Comparison of ENCODE assay signal across 5 cellular contexts in the genomic region with DNA sequence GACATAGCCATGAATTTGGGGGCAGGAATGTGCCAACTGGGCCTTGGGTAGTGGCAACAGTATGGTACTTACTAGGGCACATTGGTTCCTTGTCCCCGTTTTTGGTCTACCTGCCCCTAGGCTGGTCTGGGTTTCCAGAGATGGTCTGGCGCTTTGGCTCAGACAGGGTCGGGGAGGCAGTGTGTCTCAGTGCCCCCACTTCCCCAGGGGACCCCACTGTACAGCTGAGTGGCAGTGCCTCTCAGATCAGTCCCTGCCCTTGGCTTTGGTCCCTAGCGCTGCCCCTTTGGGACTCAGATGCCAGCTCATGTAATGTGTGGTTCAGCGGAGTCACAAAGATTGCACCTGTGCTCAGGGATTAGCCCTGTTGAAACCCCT. TPM values are rescaled to one million over a fixed set of nuclear protein-coding genes. Genes with fewer than 3 reads are reported as not detected.
DNase-seq lines count a peak whose midpoint lies in the region; FAIRE-seq and TF ChIP-seq lines count a peak whose summit lies in the region.

No MANE protein-coding gene starts in this region.

- H3K27ac ChIP-seq in astrocyte (ENCODE audit: low read depth, low read length) (peak overlapping the region; percentile 94), neural progenitor cell (no peak overlapping the region)

- peak overlapping the region; percentile 99 for H3K9ac ChIP-seq in Loucy (ENCODE audit: low read depth, low read length, poor library complexity, severe bottlenecking)
- peak overlapping the region; percentile 97 for H3K9ac ChIP-seq in astrocyte (ENCODE audit: low read length)
- H3K9ac ChIP-seq in neural progenitor cell: no peak overlapping the region

- H3K27ac Mint-ChIP-seq in astrocyte (ENCODE audit: unreplicated experiment) (peak overlapping the region; percentile 100), neural progenitor cell (no peak overlapping the region)

- H3K4me1 ChIP-seq in Loucy (ENCODE audit: insufficient read depth, low read length, poor library complexity, severe bottlenecking): peaks cover 30% of the 10 kb centered on the region
- H3K4me1 ChIP-seq in astrocyte (ENCODE audit: insufficient read depth, low read length): peaks cover 27% of the 10 kb centered on the region
- H3K4me1 ChIP-seq in neural progenitor cell: peaks cover 11% of the 10 kb centered on the region

- FAIRE-seq in astrocyte (lab: Jason Lieb, UNC): no peak

- H3K4me1 Mint-ChIP-seq in astrocyte (ENCODE audit: low read depth, unreplicated experiment) (peaks cover 41% of the 10 kb centered on the region), neural progenitor cell (peaks cover 19% of the 10 kb centered on the region)

- TF ChIP-seq CTCF in Loucy (conservative IDR thresholded peaks at IDR 0.05; ENCODE audit: low read length): no peak
- no peak for TF ChIP-seq CTCF in astrocyte (IDR thresholded peaks at IDR 0.05; ENCODE audit: insufficient read depth, low read depth, low read length)
- no peak for TF ChIP-seq CTCF in neural progenitor cell (IDR thresholded peaks at IDR 0.05)

- H2AFZ ChIP-seq in Loucy (ENCODE audit: low read length): no peak overlapping the region
- no peak overlapping the region for H2AFZ ChIP-seq in astrocyte (ENCODE audit: low read depth, low read length)
- no peak overlapping the region for H2AFZ ChIP-seq in neural progenitor cell (replicated peaks)

- H3K9me3 ChIP-seq in Loucy (ENCODE audit: insufficient read depth, low read depth, low read length) (no peaks in the 10 kb centered on the region), astrocyte (ENCODE audit: insufficient read depth, low read depth, low read length) (no peaks in the 10 kb centered on the region), neural progenitor cell (ENCODE audit: low read depth) (no peaks in the 10 kb centered on the region)

- H3K4me3 ChIP-seq in Loucy (ENCODE audit: low read length, poor library complexity, severe bottlenecking) (peak overlapping the region; percentile 98), astrocyte (ENCODE audit: insufficient read depth, low read depth, low read length) (peak overlapping the region; percentile 86), neural progenitor cell (no peak overlapping the region)

- H3K4me3 Mint-ChIP-seq in astrocyte (ENCODE audit: unreplicated experiment) (peak overlapping the region; percentile 99), neural progenitor cell (peak overlapping the region; percentile 68)

- no peaks in the 10 kb centered on the region for H3K9me3 Mint-ChIP-seq in astrocyte (ENCODE audit: unreplicated experiment)
- no peaks in the 10 kb centered on the region for H3K9me3 Mint-ChIP-seq in neural progenitor cell

- H3K79me2 ChIP-seq in Loucy (ENCODE audit: insufficient read depth, low read length) (peaks cover 56% of the 10 kb centered on the region), astrocyte (ENCODE audit: insufficient read depth, low read length) (peaks cover 72% of the 10 kb centered on the region), neural progenitor cell (ENCODE audit: low read depth) (peaks cover 41% of the 10 kb centered on the region)

- H3K27me3 Mint-ChIP-seq in astrocyte (ENCODE audit: low read depth, unreplicated experiment) (no peaks in the 10 kb centered on the region), neural progenitor cell (ENCODE audit: insufficient read depth, low read depth) (peaks cover 2% of the 10 kb centered on the region)

- no peaks in the 10 kb centered on the region for H3K9me2 ChIP-seq in Loucy (replicated peaks; ENCODE audit: low read depth, low read length)

- H4K20me1 ChIP-seq in Loucy (ENCODE audit: insufficient read depth, low read length, poor library complexity, severe bottlenecking) (peaks cover 33% of the 10 kb centered on the region), astrocyte (ENCODE audit: insufficient read depth, low read length) (peaks cover 77% of the 10 kb centered on the region), neural progenitor cell (ENCODE audit: low read depth) (peaks cover 19% of the 10 kb centered on the region)

- no peaks in the 10 kb centered on the region for H3K27me3 ChIP-seq in Loucy (ENCODE audit: insufficient read depth, low read length, poor library complexity, severe bottlenecking)
- no peaks in the 10 kb centered on the region for H3K27me3 ChIP-seq in astrocyte (ENCODE audit: insufficient read depth, low read length)
- H3K27me3 ChIP-seq in neural progenitor cell: no peaks in the 10 kb centered on the region

- peak overlapping the region; percentile 99 for H3K4me2 ChIP-seq in Loucy (ENCODE audit: low read depth, low read length, poor library complexity, severe bottlenecking)
- H3K4me2 ChIP-seq in astrocyte (ENCODE audit: low read length): peak overlapping the region; percentile 97
- no peak overlapping the region for H3K4me2 ChIP-seq in neural progenitor cell

- H3K36me3 Mint-ChIP-seq in astrocyte (ENCODE audit: low read depth, unreplicated experiment): peaks cover 22% of the 10 kb centered on the region
- H3K36me3 Mint-ChIP-seq in neural progenitor cell: peaks cover 19% of the 10 kb centered on the region

- H3K36me3 ChIP-seq in Loucy (ENCODE audit: insufficient read depth, low read length): peaks cover 42% of the 10 kb centered on the region; the same call in 1 of the 2 replicates
- H3K36me3 ChIP-seq in astrocyte (ENCODE audit: insufficient read depth, low read length): peaks cover 48% of the 10 kb centered on the region
- no peaks in the 10 kb centered on the region for H3K36me3 ChIP-seq in neural progenitor cell

- H3F3A ChIP-seq in Loucy (ENCODE audit: low read depth) (peaks cover 5% of the 10 kb centered on the region), neural progenitor cell (ENCODE audit: low read depth) (peaks cover 12% of the 10 kb centered on the region)

- DNase-seq in astrocyte (ENCODE audit: low read depth): no peak
- DNase-seq in neural progenitor cell (ENCODE audit: low spot score): no peak
- no peak for DNase-seq in NCI-H2171 (lab: John Stamatoyannopoulos, UW)
- DNase-seq in H4 (ENCODE audit: low spot score): no peak

RNA-seq across cellular contexts. Expression of gene RIC8A, which starts 3.3 kb away (rescaled TPM):
- total RNA-seq in astrocyte (157 TPM in 2 replicates), neural progenitor cell (ENCODE audit: low replicate concordance) (45.0 and 67.2 TPM in 2 replicates)
- total RNA-seq in H4 (2014; rRNA removed; shearing (Covaris generic)): 138 and 139 TPM in 2 replicates

RNA-seq across cellular contexts. Expression of gene BET1L, which starts 3.6 kb away (rescaled TPM):
- 73.2 and 81.6 TPM in 2 replicates for total RNA-seq in astrocyte
- 13.1 and 16.8 TPM in 2 replicates for total RNA-seq in neural progenitor cell (ENCODE audit: low replicate concordance)
- 30.3 and 30.7 TPM in 2 replicates for total RNA-seq in H4 (2014; rRNA removed; shearing (Covaris generic))

RNA-seq across cellular contexts. Expression of gene SCGB1C1, which starts 17.9 kb away (rescaled TPM):
- total RNA-seq in astrocyte (not detected in 2 replicates), neural progenitor cell (ENCODE audit: low replicate concordance) (not detected in 2 replicates)
- total RNA-seq in H4 (2014; rRNA removed; shearing (Covaris generic)): not detected in 2 replicates

RNA-seq across cellular contexts. Expression of gene SIRT3, which starts 25.4 kb away (rescaled TPM):
- 10.9 and 12.0 TPM in 2 replicates for total RNA-seq in astrocyte
- total RNA-seq in neural progenitor cell (ENCODE audit: low replicate concordance): 22.4 and 22.6 TPM in 2 replicates
- total RNA-seq in H4 (2014; rRNA removed; shearing (Covaris generic)): 6.4 and 12.3 TPM in 2 replicates

RNA-seq across cellular contexts. Expression of gene PSMD13, which starts 26.0 kb away (rescaled TPM):
- total RNA-seq in astrocyte (131 and 137 TPM in 2 replicates), neural progenitor cell (ENCODE audit: low replicate concordance) (90.6 and 106 TPM in 2 replicates)
- 248 and 295 TPM in 2 replicates for total RNA-seq in H4 (2014; rRNA removed; shearing (Covaris generic))
